1 cellular context compared by ENCODE assay signal in the genomic region with DNA sequence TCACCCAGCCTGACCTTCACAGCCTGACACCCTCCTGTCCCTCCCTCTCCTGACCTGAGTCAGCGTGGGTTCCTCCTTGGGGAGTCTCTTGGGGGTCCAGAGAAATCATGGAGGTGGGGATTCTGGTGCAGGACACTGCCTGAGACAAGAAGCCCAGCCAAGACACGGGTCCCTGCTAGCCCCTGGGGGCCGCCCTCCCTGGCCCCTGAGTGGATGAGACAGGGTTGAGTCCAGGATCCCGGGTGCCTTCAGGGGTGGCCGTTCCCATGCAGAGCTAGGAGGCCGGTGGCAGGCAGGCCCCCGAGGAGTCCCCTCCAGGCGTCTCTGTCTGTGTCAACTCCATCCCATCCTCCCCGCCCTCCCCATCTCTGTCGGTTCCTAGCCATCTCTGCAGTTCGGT.
TF ChIP-seq lines count a peak whose summit lies in the region.

No MANE protein-coding gene starts in this region.

TF ChIP-seq in GM12878, 131 proteins besides CTCF, POLR2A, EP300 and RAD21:
- TF ChIP-seq BMI1 (IDR thresholded peaks at IDR 0.05; ENCODE audit: borderline replicate concordance), result no peak
